Comparison of ENCODE assay signal across 16 cellular contexts in the genomic region with DNA sequence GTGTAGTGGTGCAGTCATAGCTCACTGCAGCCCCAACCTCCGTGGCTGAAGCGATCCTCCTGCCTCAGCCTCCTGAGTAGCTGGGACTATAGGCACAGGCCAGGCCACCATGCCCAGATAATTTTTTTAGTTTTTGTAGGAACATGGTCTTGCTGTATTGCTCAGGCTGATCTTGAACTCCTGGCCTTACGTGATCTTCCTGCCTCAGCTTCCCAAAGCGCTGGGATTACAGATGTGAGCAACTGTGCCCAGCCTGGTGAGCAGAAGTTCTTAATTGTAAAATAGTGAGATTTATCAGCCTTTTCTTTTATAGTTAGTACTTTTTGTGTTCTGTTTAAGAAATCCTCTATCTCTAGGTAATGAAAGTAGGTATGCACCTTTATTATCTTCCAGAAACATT. TPM values are rescaled to one million over a fixed set of nuclear protein-coding genes. Genes with fewer than 3 reads are reported as not detected.
DNase-seq lines count a peak whose midpoint lies in the region; ATAC-seq, FAIRE-seq and TF ChIP-seq lines count a peak whose summit lies in the region.
"Had no signal": no experiment of that assay in that cellular context is flagged by ENCODE, and none has a peak within 500 bp of the region (broad histone marks: within the 10 kb centered on the region; RNA-seq: fewer than 3 reads in every experiment).

No MANE protein-coding gene starts in this region.

- TF ChIP-seq RAD21 in K562 (CRISPR knock-in tag; conservative IDR thresholded peaks at IDR 0.05 in 1 of 2, IDR thresholded peaks at IDR 0.05 in 1 of 2) = no peak

- H3K9me3 Mint-ChIP-seq in activated CD4-positive, alpha-beta T cell treated with anti-CD3 and anti-CD28 coated beads, Interleukin-2, amount 10 ng/mL, durations not matched to agents 7 days and 5 days = peaks cover 4% of the 10 kb centered on the region
- H3K9me3 Mint-ChIP-seq in activated CD4-positive, alpha-beta T cell treated with anti-CD3 and anti-CD28 coated beads, Interleukin-2, amount 10 ng/mL, durations not matched to agents 24 days and 14 days = no peaks in the 10 kb centered on the region
- H3K9me3 Mint-ChIP-seq: CD14-positive monocyte; CD8-positive, alpha-beta memory T cell; HFFc6 had no signal

- no peak overlapping the region for H3K23ac ChIP-seq in mesenchymal stem cell (ENCODE audit: low read length in 2 of 2)

- no peak for TF ChIP-seq EP300 in K562 (IDR thresholded peaks at IDR 0.05; ENCODE audit: low read length)

- H3K27me3 ChIP-seq in K562 (ENCODE audit: control insufficient read depth in 2 of 2, insufficient read depth in 2 of 2, low read length in 2 of 2) (no peaks in the 10 kb centered on the region), mesenchymal stem cell (ENCODE audit: control insufficient read depth in 1 of 2, insufficient read depth in 1 of 2, low read length in 2 of 2) (no peaks in the 10 kb centered on the region)
- no peaks in the 10 kb centered on the region for H3K27me3 ChIP-seq in effector memory CD4-positive, alpha-beta T cell (replicated peaks; ENCODE audit: control insufficient read depth, insufficient read depth, low read length, poor library complexity, severe bottlenecking)

- no peak for TF ChIP-seq POLR2A in K562 (conservative IDR thresholded peaks at IDR 0.05)

- H3K36me3 ChIP-seq in K562 (ENCODE audit: control insufficient read depth, insufficient read depth, low read length) (peaks cover 82% of the 10 kb centered on the region), mesenchymal stem cell (ENCODE audit: control insufficient read depth in 1 of 2, insufficient read depth in 2 of 2, low read depth in 1 of 2, low read length in 2 of 2) (peaks cover 16 to 47% of the 10 kb centered on the region in 2 experiments)
- peaks cover 14% of the 10 kb centered on the region for H3K36me3 ChIP-seq in effector memory CD4-positive, alpha-beta T cell (ENCODE audit: control insufficient read depth, insufficient read depth, low read length)

- H3K79me1 ChIP-seq in mesenchymal stem cell (replicated peaks; ENCODE audit: low read length, poor library complexity, severe bottlenecking) = peaks cover 24% of the 10 kb centered on the region

- no peaks in the 10 kb centered on the region for H3K9me1 ChIP-seq in K562 (ENCODE audit: control insufficient read depth, insufficient read depth, low read length)

- H2AK5ac ChIP-seq in mesenchymal stem cell (ENCODE audit: low read length, severe bottlenecking) = no peak overlapping the region

- H3K27ac Mint-ChIP-seq in activated CD4-positive, alpha-beta T cell treated with anti-CD3 and anti-CD28 coated beads, Interleukin-2, amount 10 ng/mL, durations not matched to agents 7 days and 5 days = peak overlapping the region; percentile 39
- H3K27ac Mint-ChIP-seq in activated CD4-positive, alpha-beta T cell treated with anti-CD3 and anti-CD28 coated beads, Interleukin-2, amount 10 ng/mL, durations not matched to agents 24 days and 14 days = no peak overlapping the region
- H3K27ac Mint-ChIP-seq: CD14-positive monocyte, HFFc6 had no signal

- H2AFZ ChIP-seq in K562 (ENCODE audit: low read depth, low read length) (no peak overlapping the region), mesenchymal stem cell (ENCODE audit: low read depth, low read length) (no peak overlapping the region)

- ATAC-seq in K562 (peak; percentile 25), HG03378 (IDR thresholded peaks at IDR 0.05; ENCODE audit: unreplicated experiment) (no peak), GM19035 (IDR thresholded peaks at IDR 0.05; ENCODE audit: unreplicated experiment) (no peak)
- ATAC-seq: HepG2 had no signal

- H3K27me3 Mint-ChIP-seq in activated CD4-positive, alpha-beta T cell treated with anti-CD3 and anti-CD28 coated beads, Interleukin-2, amount 10 ng/mL, durations not matched to agents 7 days and 5 days = no peaks in the 10 kb centered on the region
- no peaks in the 10 kb centered on the region for H3K27me3 Mint-ChIP-seq in activated CD4-positive, alpha-beta T cell treated with anti-CD3 and anti-CD28 coated beads, Interleukin-2, amount 10 ng/mL, durations not matched to agents 24 days and 14 days
- H3K27me3 Mint-ChIP-seq: CD8-positive, alpha-beta memory T cell had no signal

- no peak overlapping the region for H3K18ac ChIP-seq in mesenchymal stem cell (ENCODE audit: low read depth in 1 of 2, low read length in 2 of 2)

- WGBS in K562 (ENCODE audit: insufficient coverage, low coverage, missing lambda C conversion rate) = 93% methylated on average over 4 of the region's 4 CpGs
- WGBS in mesenchymal stem cell = 97% methylated on average over 4 of the region's 4 CpGs

- intact Hi-C loops in activated CD4-positive, alpha-beta T cell treated with anti-CD3 and anti-CD28 coated beads, Interleukin-2, amount 10 ng/mL, durations not matched to agents 24 days and 14 days (cut with micrococcal nuclease) = no loop called here
- intact Hi-C loops in K562 (cut with micrococcal nuclease) = no loop called here

- no peak for TF ChIP-seq CTCF in K562 (IDR thresholded peaks at IDR 0.05 in 2 of 3, conservative IDR thresholded peaks at IDR 0.05 in 1 of 3; ENCODE audit: insufficient read depth in 2 of 3, low read depth in 1 of 3, low read length in 3 of 3)

- no peak overlapping the region for H3K4ac ChIP-seq in mesenchymal stem cell (ENCODE audit: low read depth in 1 of 2, low read length in 2 of 2)

- CTCF ChIA-PET in activated CD4-positive, alpha-beta T cell treated with anti-CD3 and anti-CD28 coated beads, Interleukin-2, amount 10 ng/mL, durations not matched to agents 7 days and 5 days (lab: Charles Lee) = interaction anchor here (0.6 to 1.3 kb wide), 2 partner anchors 48 to 122 kb away, joined by 3 to 4 read pairs; a partner anchor contains a TSS
- CTCF ChIA-PET in K562 (lab: Yijun Ruan, JAX; ENCODE audit: low intra/inter-chr PET ratio) = no interaction called here

- H4K91ac ChIP-seq in mesenchymal stem cell (ENCODE audit: low read length) = no peak overlapping the region

- POLR2A ChIA-PET in activated CD4-positive, alpha-beta T cell treated with anti-CD3 and anti-CD28 coated beads, Interleukin-2, amount 10 ng/mL, durations not matched to agents 7 days and 5 days (lab: Charles Lee) = no interaction called here
- POLR2A ChIA-PET in K562 (lab: Yijun Ruan, JAX) = interaction anchor here (0.6 to 12.0 kb wide), 13 partner anchors 10 to 92 kb away, joined by 3 to 300 read pairs (median 8); a partner anchor contains a TSS

- in situ Hi-C loops in K562 (cut with MboI) = no loop called here

- peak overlapping the region in 1 of 2 experiments; percentile 2; a peak in 1 of 4 replicates for H3K9ac ChIP-seq in K562 (ENCODE audit: insufficient read depth in 1 of 2, low read depth in 2 of 2, low read length in 2 of 2)
- no peak overlapping the region for H3K9ac ChIP-seq in mesenchymal stem cell (ENCODE audit: low read length)

- H3K14ac ChIP-seq in mesenchymal stem cell (ENCODE audit: low read length in 2 of 2) = no peak overlapping the region

- H2BK15ac ChIP-seq in mesenchymal stem cell (ENCODE audit: low read depth, poor library complexity, severe bottlenecking) = no peak overlapping the region

- H3K4me3 Mint-ChIP-seq in activated CD4-positive, alpha-beta T cell treated with anti-CD3 and anti-CD28 coated beads, Interleukin-2, amount 10 ng/mL, durations not matched to agents 7 days and 5 days = no peak overlapping the region
- no peak overlapping the region for H3K4me3 Mint-ChIP-seq in activated CD4-positive, alpha-beta T cell treated with anti-CD3 and anti-CD28 coated beads, Interleukin-2, amount 10 ng/mL, durations not matched to agents 24 days and 14 days
- H3K4me3 Mint-ChIP-seq: CD14-positive monocyte; CD8-positive, alpha-beta memory T cell; HFFc6 had no signal

- FAIRE-seq in K562 (lab: Jason Lieb, UNC) = no peak
- FAIRE-seq: HepG2, HTR-8/SVneo had no signal

- peaks cover 58% of the 10 kb centered on the region for H3K36me3 Mint-ChIP-seq in activated CD4-positive, alpha-beta T cell treated with anti-CD3 and anti-CD28 coated beads, Interleukin-2, amount 10 ng/mL, durations not matched to agents 7 days and 5 days (ENCODE audit: low read depth)
- peaks cover 53% of the 10 kb centered on the region for H3K36me3 Mint-ChIP-seq in activated CD4-positive, alpha-beta T cell treated with anti-CD3 and anti-CD28 coated beads, Interleukin-2, amount 10 ng/mL, durations not matched to agents 24 days and 14 days (ENCODE audit: low read depth)

- no peak for DNase-seq in activated CD4-positive, alpha-beta T cell treated with anti-CD3 and anti-CD28 coated beads, Interleukin-2, amount 10 ng/mL, durations not matched to agents 7 days and 5 days
- no peak for DNase-seq in activated CD4-positive, alpha-beta T cell treated with anti-CD3 and anti-CD28 coated beads, Interleukin-2, amount 10 ng/mL, durations not matched to agents 24 days and 14 days
- DNase-seq in K562 (ENCODE audit: extremely low read depth in 1 of 4, low spot score in 3 of 4) (no peak), mesenchymal stem cell (no peak), Kasumi-1 (lab: John Stamatoyannopoulos, UW) (no peak)
- no peak for DNase-seq in effector memory CD4-positive, alpha-beta T cell
- DNase-seq: Caco-2; CD8-positive, alpha-beta memory T cell; GF-D8; HCEC 1CT; HFFc6 had no signal

- H2BK5ac ChIP-seq in mesenchymal stem cell (ENCODE audit: low read depth, low read length, poor library complexity, severe bottlenecking) = no peak overlapping the region

- peaks cover 47% of the 10 kb centered on the region; the same call in 2 of the 3 replicates for H3K79me2 ChIP-seq in K562 (ENCODE audit: control insufficient read depth, insufficient read depth, low read length)

- H3K4me1 ChIP-seq in K562 (replicated peaks in 1 of 2; ENCODE audit: control insufficient read depth in 2 of 2, insufficient read depth in 2 of 2, low read length in 2 of 2) (no peaks in the 10 kb centered on the region), mesenchymal stem cell (ENCODE audit: control insufficient read depth, insufficient read depth, low read depth, low read length) (no peaks in the 10 kb centered on the region)
- no peaks in the 10 kb centered on the region for H3K4me1 ChIP-seq in effector memory CD4-positive, alpha-beta T cell (ENCODE audit: control insufficient read depth, insufficient read depth, low read length, poor library complexity, severe bottlenecking)
- H3K4me1 ChIP-seq: Caco-2 had no signal

- H4K8ac ChIP-seq in mesenchymal stem cell (ENCODE audit: low read length) = no peak overlapping the region

- H4K20me1 ChIP-seq in K562 (replicated peaks; ENCODE audit: control insufficient read depth, insufficient read depth, low read length) = peaks cover 11% of the 10 kb centered on the region; the same call in 1 of the 2 replicates

- H3K4me3 ChIP-seq in K562 (no peak overlapping the region), mesenchymal stem cell (ENCODE audit: insufficient read depth in 1 of 2, low read depth in 1 of 2, low read length in 2 of 2) (no peak overlapping the region)
- H3K4me3 ChIP-seq in effector memory CD4-positive, alpha-beta T cell (ENCODE audit: insufficient read depth, low read depth, low read length, poor library complexity, severe bottlenecking) = no peak overlapping the region

- no peak overlapping the region for H2BK12ac ChIP-seq in mesenchymal stem cell (ENCODE audit: low read length in 2 of 2)

- peak overlapping the region; percentile 34 for H2BK120ac ChIP-seq in mesenchymal stem cell (ENCODE audit: low read depth, low read length)

- H3K9me3 ChIP-seq in K562 (replicated peaks; ENCODE audit: control insufficient read depth, insufficient read depth, low read depth, low read length) (no peaks in the 10 kb centered on the region; the same call in 1 of the 2 replicates), mesenchymal stem cell (ENCODE audit: control insufficient read depth, low read length) (no peaks in the 10 kb centered on the region)
- no peaks in the 10 kb centered on the region for H3K9me3 ChIP-seq in effector memory CD4-positive, alpha-beta T cell (ENCODE audit: control insufficient read depth, low read length)
- H3K9me3 ChIP-seq: Caco-2 had no signal

- no TSS peak for BruUV-seq in K562 (replicated peaks; lab: Mats Ljungman, UMichigan)

- H3K4me1 Mint-ChIP-seq in activated CD4-positive, alpha-beta T cell treated with anti-CD3 and anti-CD28 coated beads, Interleukin-2, amount 10 ng/mL, durations not matched to agents 7 days and 5 days = peaks cover 9% of the 10 kb centered on the region
- H3K4me1 Mint-ChIP-seq in activated CD4-positive, alpha-beta T cell treated with anti-CD3 and anti-CD28 coated beads, Interleukin-2, amount 10 ng/mL, durations not matched to agents 24 days and 14 days = peaks cover 10% of the 10 kb centered on the region
- H3K4me1 Mint-ChIP-seq: CD14-positive monocyte had no signal

- H3K27ac ChIP-seq in K562 (ENCODE audit: extremely low read depth, low read depth, low read length) = no peak overlapping the region
- no peak overlapping the region for H3K27ac ChIP-seq in mesenchymal stem cell (ENCODE audit: low read length, poor library complexity, severe bottlenecking)
- no peak overlapping the region for H3K27ac ChIP-seq in effector memory CD4-positive, alpha-beta T cell (ENCODE audit: insufficient read depth, low read length, poor library complexity, severe bottlenecking)

- H3K4me2 ChIP-seq in K562 (ENCODE audit: insufficient read depth, low read length) (no peak overlapping the region), mesenchymal stem cell (ENCODE audit: low read length, poor library complexity, severe bottlenecking) (no peak overlapping the region)

RNA-seq across cellular contexts. Expression of a gene that starts 42.5 kb away (rescaled TPM):
- 10 to 100 TPM; 58.0 to 69.4 TPM for total RNA-seq in activated CD4-positive, alpha-beta T cell treated with anti-CD3 and anti-CD28 coated beads, Interleukin-2, amount 10 ng/mL, durations not matched to agents 7 days and 5 days
- total RNA-seq in activated CD4-positive, alpha-beta T cell treated with anti-CD3 and anti-CD28 coated beads, Interleukin-2, amount 10 ng/mL, durations not matched to agents 24 days and 14 days = 77.7 and 79.2 TPM in 2 replicates
- 1,024 and 1,416 TPM in 2 replicates for total RNA-seq in K562 (2011; cell fraction: chromatin; rRNA removed; ENCODE audit: low replicate concordance)
- total RNA-seq in K562 (2011; cell fraction: nucleolus; rRNA removed) = 573 and 642 TPM in 2 replicates
- 885 and 1,103 TPM in 2 replicates for total RNA-seq in K562 (2011; cell fraction: nucleoplasm; rRNA removed)
- 62.4 and 102 TPM in 2 replicates for total RNA-seq in K562 (2014; rRNA removed)
- 123 and 134 TPM in 2 replicates for total RNA-seq in K562 (2014; rRNA removed; fragmentation: Illumina TruSeq; extraction: Trizol)
- total RNA-seq in K562 (2015; rRNA removed; fragmentation: Illumina TruSeq; extraction: Trizol) = 133 and 136 TPM in 2 replicates
- 332 and 336 TPM in 2 replicates for total RNA-seq in K562 (2021)
- polyA plus RNA-seq in K562 (2011; rRNA removed) = 56.9 and 113 TPM in 2 replicates
- 104 and 108 TPM in 2 replicates for polyA plus RNA-seq in K562 (2011; cell fraction: cytosol; rRNA removed)
- 257 and 304 TPM in 2 replicates for polyA plus RNA-seq in K562 (2011; cell fraction: nucleus; rRNA removed)
- 133 and 153 TPM in 2 replicates for polyA plus RNA-seq in K562 (2012)
- 207 and 246 TPM in 2 replicates for polyA plus RNA-seq in K562 (2014; fragmentation: Illumina TruSeq; extraction: Trizol)
- 10 to 100 TPM; 78.9 to 81.6 TPM for polyA plus RNA-seq in K562 (2014; fragmentation: Nextera tagmentation; extraction: Ambion mirVana)
- 97.1 and 106 TPM in 2 replicates for polyA plus RNA-seq in K562 (2014; rRNA removed)
- 271 and 342 TPM in 2 replicates for polyA minus RNA-seq in K562 (2011; rRNA and poly(A)+ RNA removed)
- 256 and 329 TPM in 2 replicates for polyA minus RNA-seq in K562 (2011; cell fraction: cytosol; rRNA and poly(A)+ RNA removed)
- 324 and 515 TPM in 2 replicates for polyA minus RNA-seq in K562 (2011; cell fraction: nucleus; rRNA and poly(A)+ RNA removed)
- 18.3 TPM for polyA plus RNA-seq in mesenchymal stem cell (2013, experiment 1 of 2)
- polyA plus RNA-seq in mesenchymal stem cell (2013, experiment 2 of 2) = 12.3 TPM
